ENCODE assay signal across 8 cellular contexts in the genomic region with DNA sequence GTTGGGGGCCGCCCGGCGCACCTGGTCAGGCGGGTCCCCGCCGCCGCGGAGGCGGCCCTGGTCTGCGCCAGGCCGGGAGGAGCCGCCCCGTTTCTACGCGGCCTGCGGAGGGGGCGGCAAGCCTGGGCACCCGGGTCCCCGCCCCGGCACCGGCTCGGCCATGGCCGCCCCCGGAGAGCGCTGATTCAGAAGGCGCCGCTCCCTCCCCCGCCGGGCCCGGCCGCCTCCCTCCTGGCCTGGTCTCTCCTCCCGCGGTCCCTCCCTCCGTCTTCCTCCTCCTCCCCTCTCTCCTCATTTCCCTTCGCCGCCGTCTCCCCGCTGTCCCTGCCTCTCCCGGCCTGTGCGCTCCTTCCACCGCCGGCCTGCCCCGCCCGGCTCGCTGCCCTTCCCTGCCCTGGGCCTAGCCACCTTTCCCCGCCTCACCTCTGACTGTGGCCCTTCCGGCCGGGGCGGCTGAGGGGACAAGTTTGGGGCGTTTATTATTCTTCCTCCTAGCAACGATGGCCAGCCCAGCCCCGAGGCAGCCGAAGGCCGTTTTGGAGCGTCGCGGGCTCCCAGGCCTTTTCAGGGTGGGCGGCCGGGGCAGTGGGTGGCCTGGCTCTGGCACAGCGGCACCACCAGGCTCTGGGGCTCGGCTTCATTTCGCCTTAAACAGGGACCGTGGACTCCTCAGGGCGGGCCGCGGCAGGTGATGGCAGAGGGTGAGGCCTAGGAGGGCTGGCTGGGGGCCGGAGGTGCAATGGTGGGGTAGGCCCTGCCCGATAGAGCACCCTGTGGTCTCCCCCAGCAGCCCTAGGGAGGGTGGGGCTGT. TPM values are rescaled to one million over a fixed set of nuclear protein-coding genes. Genes with fewer than 3 reads are reported as not detected.
DNase-seq lines count a peak whose midpoint lies in the region; ATAC-seq and TF ChIP-seq lines count a peak whose summit lies in the region.

No MANE protein-coding gene starts in this region.

- H3K4me1 ChIP-seq in esophagus squamous epithelium (peaks cover 19 to 55% (median 24%) of the 10 kb centered on the region in 3 donors), thymus (ENCODE audit: control insufficient read depth, insufficient read depth, low read length) (peaks cover 9% of the 10 kb centered on the region)

- TF ChIP-seq CTCF in LNCaP clone FGC (IDR thresholded peaks at IDR 0.05; ENCODE audit: control insufficient read depth, extremely low read depth, insufficient read depth) (no peak), esophagus squamous epithelium (IDR thresholded peaks at IDR 0.05) (no peak)

- intact Hi-C loops in esophagus squamous epithelium (cut with DNase I), result no loop called here

- no peaks in the 10 kb centered on the region for H3K9me3 Mint-ChIP-seq in activated CD4-positive, alpha-beta memory T cell treated with anti-CD3 and anti-CD28 coated beads, Interleukin-2, amount 10 ng/mL, durations not matched to agents 7 days and 5 days

- no peaks in the 10 kb centered on the region for H3K9me3 ChIP-seq in esophagus squamous epithelium
- peaks cover 1% of the 10 kb centered on the region for H3K9me3 ChIP-seq in thymus (ENCODE audit: control insufficient read depth)

- H3K27ac Mint-ChIP-seq in activated CD4-positive, alpha-beta memory T cell treated with anti-CD3 and anti-CD28 coated beads, Interleukin-2, amount 10 ng/mL, durations not matched to agents 7 days and 5 days, result no peak overlapping the region

- H3K27me3 ChIP-seq in esophagus squamous epithelium (peaks cover 0 to 10% (median 0%) of the 10 kb centered on the region in 4 donors), thymus (ENCODE audit: control insufficient read depth, insufficient read depth) (peaks cover 48% of the 10 kb centered on the region)

- POLR2A ChIA-PET in activated CD4-positive, alpha-beta memory T cell treated with anti-CD3 and anti-CD28 coated beads, Interleukin-2, amount 10 ng/mL, durations not matched to agents 7 days and 5 days (lab: Charles Lee), result no interaction called here

- no peaks in the 10 kb centered on the region for H3K36me3 Mint-ChIP-seq in activated CD4-positive, alpha-beta memory T cell treated with anti-CD3 and anti-CD28 coated beads, Interleukin-2, amount 10 ng/mL, durations not matched to agents 7 days and 5 days (ENCODE audit: low read depth)

- DNase-seq in DMS114 treated with DMSO at 0.1 percent for 48 hours (lab: John Stamatoyannopoulos, UW; ENCODE audit: unreplicated experiment) (peak; percentile 11), LNCaP clone FGC (ENCODE audit: low read depth) (no peak), esophagus squamous epithelium (lab: John Stamatoyannopoulos, UW) (no peak), myocyte (ENCODE audit: low read depth) (peak; percentile 56)
- DNase-seq in activated CD4-positive, alpha-beta memory T cell treated with anti-CD3 and anti-CD28 coated beads, Interleukin-2, amount 10 ng/mL, durations not matched to agents 7 days and 5 days, result peak; percentile 36

- H3K27me3 Mint-ChIP-seq in activated CD4-positive, alpha-beta memory T cell treated with anti-CD3 and anti-CD28 coated beads, Interleukin-2, amount 10 ng/mL, durations not matched to agents 7 days and 5 days, result peaks cover 23% of the 10 kb centered on the region

- 0 to 2% methylated on average over 8 to 42 of the region's 68 CpGs for WGBS in esophagus squamous epithelium, 2 donors
- WGBS in thymus, result 15% methylated on average over 68 of the region's 68 CpGs

- H3K4me3 ChIP-seq in LNCaP clone FGC (ENCODE audit: low read depth, low read length) (peak overlapping the region; percentile 78), esophagus squamous epithelium (peak overlapping the region; percentile 54 to 91 (median 84)), thymus (ENCODE audit: low read length) (peak overlapping the region; percentile 58)

- no peak for ATAC-seq in GM21576 (IDR thresholded peaks at IDR 0.05; ENCODE audit: unreplicated experiment)
- ATAC-seq in GM19324 (IDR thresholded peaks at IDR 0.05; ENCODE audit: low FRiP score, unreplicated experiment), result no peak

- peaks cover 7% of the 10 kb centered on the region for H3K4me1 Mint-ChIP-seq in activated CD4-positive, alpha-beta memory T cell treated with anti-CD3 and anti-CD28 coated beads, Interleukin-2, amount 10 ng/mL, durations not matched to agents 7 days and 5 days

- TF ChIP-seq POLR2A in esophagus squamous epithelium (IDR thresholded peaks at IDR 0.05), result peak in 2 of 4 donors; percentile 37 to 38

- H3K36me3 ChIP-seq in esophagus squamous epithelium, result peaks cover 0 to 36% (median 4%) of the 10 kb centered on the region in 3 donors
- no peaks in the 10 kb centered on the region for H3K36me3 ChIP-seq in thymus (ENCODE audit: control insufficient read depth, insufficient read depth)

- peak overlapping the region; percentile 56 for H3K4me3 Mint-ChIP-seq in activated CD4-positive, alpha-beta memory T cell treated with anti-CD3 and anti-CD28 coated beads, Interleukin-2, amount 10 ng/mL, durations not matched to agents 7 days and 5 days

- H3K27ac ChIP-seq in esophagus squamous epithelium (peak overlapping the region; percentile 83 to 98 (median 96)), thymus (ENCODE audit: low read depth) (no peak overlapping the region)

- CTCF ChIA-PET in activated CD4-positive, alpha-beta memory T cell treated with anti-CD3 and anti-CD28 coated beads, Interleukin-2, amount 10 ng/mL, durations not matched to agents 7 days and 5 days (lab: Charles Lee), result no interaction called here

RNA-seq across cellular contexts. Expression of a gene that starts 0.8 kb away (rescaled TPM):
- 1 to 10 TPM; 3.0 to 3.2 TPM for total RNA-seq in activated CD4-positive, alpha-beta memory T cell treated with anti-CD3 and anti-CD28 coated beads, Interleukin-2, amount 10 ng/mL, durations not matched to agents 7 days and 5 days
- 10 to 100 TPM; 18.2 to 41.0 (median 30.6) TPM for total RNA-seq in esophagus squamous epithelium
- total RNA-seq in myocyte, result 45.5 and 58.2 TPM in 2 replicates
- polyA plus RNA-seq in myocyte (2012), result 33.4 TPM
- 8.3 TPM for polyA plus RNA-seq in thymus

RNA-seq across cellular contexts. Expression of a gene that starts 58.8 kb away (rescaled TPM):
- total RNA-seq in activated CD4-positive, alpha-beta memory T cell treated with anti-CD3 and anti-CD28 coated beads, Interleukin-2, amount 10 ng/mL, durations not matched to agents 7 days and 5 days, result not detected
- under 1 TPM; 0.18 to 0.95 (median 0.64) TPM for total RNA-seq in esophagus squamous epithelium
- 0.10 TPM in 1 of 2 replicates, not detected in the other for total RNA-seq in myocyte
- polyA plus RNA-seq in myocyte (2012), result 0.19 TPM
- 1.5 TPM for polyA plus RNA-seq in thymus

Comparison
In these comparisons a context has a peak if more than half of its experiments do, and no peak if none do; other contexts are left out.
1. DNase-seq: peak in DMS114 treated with DMSO at 0.1 percent for 48 hours (single experiment), activated CD4-positive, alpha-beta memory T cell treated with anti-CD3 and anti-CD28 coated beads, Interleukin-2, amount 10 ng/mL, durations not matched to agents 7 days and 5 days (single experiment) and myocyte (single experiment); none in LNCaP clone FGC (single experiment) and esophagus squamous epithelium (single experiment).
2. RNA of a gene that starts 0.8 kb away (total RNA-seq): 45.5 to 58.2 TPM in myocyte and 18.2 to 41.0 TPM in esophagus squamous epithelium; 3.0 to 3.2 TPM in activated CD4-positive, alpha-beta memory T cell treated with anti-CD3 and anti-CD28 coated beads, Interleukin-2, amount 10 ng/mL, durations not matched to agents 7 days and 5 days; every median in the first group is over 4 times any median in the second.
3. Peak in every context shown above with its lines, with median percentiles within 50 percentile points of each other: H3K4me3 ChIP-seq.